Comparison of ENCODE assay signal across 8 cellular contexts in the genomic region with DNA sequence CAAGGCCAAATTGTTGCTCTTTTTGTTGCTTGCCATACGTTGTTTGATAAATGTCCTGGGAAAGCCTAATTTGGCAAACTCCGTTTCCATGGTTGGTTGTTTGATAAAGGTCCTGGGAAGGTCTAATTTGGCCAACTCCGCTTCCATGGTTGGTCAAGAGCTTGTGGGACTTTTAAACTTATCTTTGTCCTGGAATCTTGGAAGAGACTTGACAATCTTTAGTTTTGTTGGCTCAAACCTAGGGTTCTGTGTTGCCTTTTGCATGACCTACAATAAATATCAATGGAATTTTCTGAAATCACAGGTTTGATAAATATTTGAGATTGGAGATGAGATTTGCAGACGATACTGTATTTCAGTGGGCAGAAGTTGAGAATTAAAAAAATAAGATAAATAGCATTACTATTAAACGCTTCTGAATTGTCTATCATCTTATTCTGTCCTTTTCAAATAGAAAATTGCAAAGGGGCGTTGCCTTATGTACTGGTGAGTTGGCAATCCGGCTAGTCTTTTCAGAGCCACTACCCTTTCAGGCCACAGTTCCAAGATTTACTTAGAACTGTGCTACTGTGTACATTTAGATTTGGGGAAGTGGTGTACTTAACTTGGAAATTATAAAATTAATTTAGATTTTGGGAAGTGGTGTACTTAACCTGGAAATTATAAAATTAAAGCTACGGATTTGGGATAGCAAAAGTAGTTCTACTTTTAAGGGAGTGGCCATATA. TPM values are rescaled to one million over a fixed set of nuclear protein-coding genes. Genes with fewer than 3 reads are reported as not detected.
DNase-seq lines count a peak whose midpoint lies in the region; ATAC-seq, FAIRE-seq and TF ChIP-seq lines count a peak whose summit lies in the region.

No MANE protein-coding gene starts in this region.

- TF ChIP-seq POLR2A in H54 (IDR thresholded peaks at IDR 0.05; ENCODE audit: low read depth, low read length), result no peak

- no peaks in the 10 kb centered on the region for H3K27me3 Mint-ChIP-seq in activated CD4-positive, alpha-beta memory T cell treated with anti-CD3 and anti-CD28 coated beads, Interleukin-2, amount 10 ng/mL, durations not matched to agents 7 days and 5 days

- DNase-seq in DMS 273 (lab: John Stamatoyannopoulos, UW; ENCODE audit: unreplicated experiment) (peak; percentile 40), DMS 273 treated with DMSO at 0.1 percent for 48 hours (lab: John Stamatoyannopoulos, UW) (no peak), glomerular visceral epithelial cell (ENCODE audit: extremely low spot score) (peak; percentile 30), retina (peak; percentile 4), H54 (ENCODE audit: insufficient read length, low spot score) (no peak)
- DNase-seq in activated CD4-positive, alpha-beta memory T cell treated with anti-CD3 and anti-CD28 coated beads, Interleukin-2, amount 10 ng/mL, durations not matched to agents 7 days and 5 days, result no peak

- POLR2A ChIA-PET in activated CD4-positive, alpha-beta memory T cell treated with anti-CD3 and anti-CD28 coated beads, Interleukin-2, amount 10 ng/mL, durations not matched to agents 7 days and 5 days (lab: Charles Lee), result interaction anchor here (1.3 to 3.9 kb wide), 5 partner anchors 9 to 662 kb away, joined by 3 to 41 read pairs (median 10); partner anchors contain the start of genes HADH and RPL34

- peak overlapping the region; percentile 92 for H3K4me3 Mint-ChIP-seq in activated CD4-positive, alpha-beta memory T cell treated with anti-CD3 and anti-CD28 coated beads, Interleukin-2, amount 10 ng/mL, durations not matched to agents 7 days and 5 days

- no peaks in the 10 kb centered on the region for H3K9me3 ChIP-seq in HUES6 (ENCODE audit: control insufficient read depth, insufficient read depth, low read depth, low read length)

- no peak for FAIRE-seq in H54 (lab: Jason Lieb, UNC)

- peak overlapping the region; percentile 97 for H3K9ac ChIP-seq in HUES6 (ENCODE audit: low read length)

- no peak for ATAC-seq in HG02870 (IDR thresholded peaks at IDR 0.05; ENCODE audit: unreplicated experiment)

- no peaks in the 10 kb centered on the region for H3K27me3 ChIP-seq in HUES6 (ENCODE audit: control insufficient read depth, insufficient read depth, low read length)

- peaks cover 24% of the 10 kb centered on the region for H3K36me3 ChIP-seq in HUES6 (ENCODE audit: control insufficient read depth, insufficient read depth, low read length)

- H3K4me1 ChIP-seq in HUES6 (ENCODE audit: control insufficient read depth, insufficient read depth, low read length), result no peaks in the 10 kb centered on the region

- no peaks in the 10 kb centered on the region for H3K9me3 Mint-ChIP-seq in activated CD4-positive, alpha-beta memory T cell treated with anti-CD3 and anti-CD28 coated beads, Interleukin-2, amount 10 ng/mL, durations not matched to agents 7 days and 5 days

- CTCF ChIA-PET in activated CD4-positive, alpha-beta memory T cell treated with anti-CD3 and anti-CD28 coated beads, Interleukin-2, amount 10 ng/mL, durations not matched to agents 7 days and 5 days (lab: Charles Lee), result no interaction called here

- peaks cover 39% of the 10 kb centered on the region for H3K4me1 Mint-ChIP-seq in activated CD4-positive, alpha-beta memory T cell treated with anti-CD3 and anti-CD28 coated beads, Interleukin-2, amount 10 ng/mL, durations not matched to agents 7 days and 5 days

- peak overlapping the region; percentile 96 for H3K4me3 ChIP-seq in HUES6 (ENCODE audit: low read depth, low read length)

- H3K27ac Mint-ChIP-seq in activated CD4-positive, alpha-beta memory T cell treated with anti-CD3 and anti-CD28 coated beads, Interleukin-2, amount 10 ng/mL, durations not matched to agents 7 days and 5 days, result peak overlapping the region; percentile 82

- peaks cover 24% of the 10 kb centered on the region for H3K36me3 Mint-ChIP-seq in activated CD4-positive, alpha-beta memory T cell treated with anti-CD3 and anti-CD28 coated beads, Interleukin-2, amount 10 ng/mL, durations not matched to agents 7 days and 5 days (ENCODE audit: low read depth)

- H3K27ac ChIP-seq in HUES6 (ENCODE audit: low read depth, low read length), result peak overlapping the region; percentile 87

RNA-seq across cellular contexts. Expression of gene OSTC, which starts 0.8 kb away (rescaled TPM):
- 10 to 100 TPM; 81.4 to 85.1 TPM for total RNA-seq in activated CD4-positive, alpha-beta memory T cell treated with anti-CD3 and anti-CD28 coated beads, Interleukin-2, amount 10 ng/mL, durations not matched to agents 7 days and 5 days

RNA-seq across cellular contexts. Expression of gene RPL34, which starts 30.9 kb away (rescaled TPM):
- 1,000 to 10,000 TPM; 1,156 to 1,199 TPM for total RNA-seq in activated CD4-positive, alpha-beta memory T cell treated with anti-CD3 and anti-CD28 coated beads, Interleukin-2, amount 10 ng/mL, durations not matched to agents 7 days and 5 days

Comparison
In these comparisons a context has a peak if more than half of its experiments do, and no peak if none do; other contexts are left out.
1. DNase-seq: peak in DMS 273 (single experiment), glomerular visceral epithelial cell (single experiment) and retina (single experiment); none in DMS 273 treated with DMSO at 0.1 percent for 48 hours (single experiment), activated CD4-positive, alpha-beta memory T cell treated with anti-CD3 and anti-CD28 coated beads, Interleukin-2, amount 10 ng/mL, durations not matched to agents 7 days and 5 days (single experiment) and H54 (single experiment).